ENCODE assay signal across 20 cellular contexts in genomic region chr1:95547000-95547399, GRCh38.
"Had no signal": no experiment of that assay in that cellular context is flagged by ENCODE, and none has a peak within 500 bp of the region (broad histone marks: within the 10 kb centered on the region; RNA-seq: fewer than 3 reads in every experiment).

No MANE protein-coding gene starts in this region.

- H3K4me3 ChIP-seq: gastroesophageal sphincter, mucosa of descending colon, right lobe of liver, transverse colon had no signal

- H3K4me1 ChIP-seq: gastroesophageal sphincter, right lobe of liver, transverse colon had no signal

- H3K27ac ChIP-seq: gastroesophageal sphincter, right lobe of liver, transverse colon, WERI-Rb-1 had no signal

- H3K9me3 ChIP-seq: gastroesophageal sphincter, mucosa of descending colon, right lobe of liver, transverse colon had no signal

- ATAC-seq: esophagus mucosa; gastroesophageal sphincter; left cardiac atrium; mucosa of descending colon; right lobe of liver; stimulated activated naive B cell treated with anti-CD40 and anti-IgM and Interleukin-4, amounts not matched to agents 10 μg/mL and 1 μg/mL and 100 μg/mL, for 72 hours had no signal

- DNase-seq: activated CD4-positive, CD25-positive, alpha-beta regulatory T cell treated with anti-CD3 and anti-CD28 coated beads, Interleukin-2, amount 50 U/mL, for 72 hours; activated gamma-delta T cell treated with Interleukin-2 at 50 U/mL for 16 hours; activated T-cell treated with anti-CD3 and anti-CD28 coated beads, Interleukin-2, amount 50 U/mL, for 1 hour; aorta; caudate nucleus; effector memory CD4-positive, alpha-beta T cell; head of caudate nucleus; left cardiac atrium; mesenchymal stem cell; mucosa of descending colon; occipital lobe; right lobe of liver; small intestine; stimulated activated CD4-positive, alpha-beta T cell treated with anti-CD3 and anti-CD28 coated beads, Interleukin-2, amount 100 ng/mL, for 48 hours; stimulated activated CD8-positive, alpha-beta memory T cell treated with anti-CD3 and anti-CD28 coated beads, Interleukin-4, amount 100 ng/mL, for 48 hours; stimulated activated naive B cell treated with anti-CD40 and anti-IgM and Interleukin-4, amounts not matched to agents 10 μg/mL and 1 μg/mL and 100 μg/mL, for 72 hours; transverse colon; WERI-Rb-1 had no signal

- H3K36me3 ChIP-seq: gastroesophageal sphincter, right lobe of liver, transverse colon, WERI-Rb-1 had no signal

- H3K27me3 ChIP-seq: gastroesophageal sphincter, right lobe of liver, transverse colon had no signal
